Comparison of ENCODE assay signal across 11 cellular contexts in the genomic region with DNA sequence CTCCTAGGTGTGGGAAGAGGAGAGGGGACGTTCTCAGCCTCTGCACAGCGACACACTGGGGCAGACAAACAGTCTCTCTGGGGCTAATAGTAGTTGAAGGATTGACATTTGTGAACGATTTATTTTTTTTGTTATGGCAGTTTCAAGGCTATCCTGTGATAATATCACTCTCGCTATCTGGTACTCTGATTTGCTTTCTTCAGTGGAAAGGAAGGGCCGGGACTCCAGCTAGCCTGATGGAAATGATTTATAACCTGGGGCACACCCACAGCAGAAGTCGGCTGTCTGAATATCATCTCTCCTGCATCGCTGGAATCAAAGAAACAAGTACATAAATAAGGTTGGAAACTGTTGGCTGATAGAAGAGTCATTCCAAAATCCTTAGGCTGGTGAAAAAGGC.
DNase-seq lines count a peak whose midpoint lies in the region; ATAC-seq and TF ChIP-seq lines count a peak whose summit lies in the region.
"Had no signal": no experiment of that assay in that cellular context is flagged by ENCODE, and none has a peak within 500 bp of the region (broad histone marks: within the 10 kb centered on the region; RNA-seq: fewer than 3 reads in every experiment).

No MANE protein-coding gene starts in this region.

- ATAC-seq in stimulated activated naive CD8-positive, alpha-beta T cell treated with anti-CD3 and anti-CD28 coated beads, Interleukin-15, amount 100 ng/mL, for 72 hours: no peak
- ATAC-seq in GM18868 (IDR thresholded peaks at IDR 0.05; ENCODE audit: unreplicated experiment) (no peak), HG02678 (IDR thresholded peaks at IDR 0.05; ENCODE audit: unreplicated experiment) (no peak)
- ATAC-seq: GM23338 had no signal

- H3K27me3 Mint-ChIP-seq in activated CD4-positive, alpha-beta memory T cell treated with anti-CD3 and anti-CD28 coated beads, Interleukin-2, amount 10 ng/mL, durations not matched to agents 7 days and 5 days: peaks cover 85% of the 10 kb centered on the region
- H3K27me3 Mint-ChIP-seq in glutamatergic neuron (ENCODE audit: unreplicated experiment): peaks cover 21% of the 10 kb centered on the region
- peaks cover 7% of the 10 kb centered on the region for H3K27me3 Mint-ChIP-seq in stimulated activated naive CD8-positive, alpha-beta T cell treated with anti-CD3 and anti-CD28 coated beads, Interleukin-15, amount 100 ng/mL, for 72 hours

- no peak overlapping the region for H3K4me3 Mint-ChIP-seq in activated CD4-positive, alpha-beta memory T cell treated with anti-CD3 and anti-CD28 coated beads, Interleukin-2, amount 10 ng/mL, durations not matched to agents 7 days and 5 days
- peak overlapping the region; percentile 36 for H3K4me3 Mint-ChIP-seq in glutamatergic neuron (ENCODE audit: unreplicated experiment)
- peak overlapping the region; percentile 77 to 87 for H3K4me3 Mint-ChIP-seq in stimulated activated naive CD8-positive, alpha-beta T cell treated with anti-CD3 and anti-CD28 coated beads, Interleukin-15, amount 100 ng/mL, for 72 hours
- H3K4me3 Mint-ChIP-seq: GM23338 had no signal

- H3K9me3 Mint-ChIP-seq in activated CD4-positive, alpha-beta memory T cell treated with anti-CD3 and anti-CD28 coated beads, Interleukin-2, amount 10 ng/mL, durations not matched to agents 7 days and 5 days: no peaks in the 10 kb centered on the region
- H3K9me3 Mint-ChIP-seq in glutamatergic neuron (ENCODE audit: unreplicated experiment): peaks cover 18% of the 10 kb centered on the region
- no peaks in the 10 kb centered on the region for H3K9me3 Mint-ChIP-seq in stimulated activated naive CD8-positive, alpha-beta T cell treated with anti-CD3 and anti-CD28 coated beads, Interleukin-15, amount 100 ng/mL, for 72 hours
- H3K9me3 Mint-ChIP-seq: GM23338, memory B cell had no signal

- no peaks in the 10 kb centered on the region for H3K36me3 Mint-ChIP-seq in activated CD4-positive, alpha-beta memory T cell treated with anti-CD3 and anti-CD28 coated beads, Interleukin-2, amount 10 ng/mL, durations not matched to agents 7 days and 5 days (ENCODE audit: low read depth)
- no peaks in the 10 kb centered on the region for H3K36me3 Mint-ChIP-seq in glutamatergic neuron (ENCODE audit: unreplicated experiment)
- H3K36me3 Mint-ChIP-seq: memory B cell had no signal

- no peak for TF ChIP-seq CTCF in glutamatergic neuron (IDR thresholded peaks at IDR 0.05; ENCODE audit: partially characterized antibody, unreplicated experiment)

- peak; percentile 55 for DNase-seq in activated effector memory CD4-positive, alpha-beta T cell treated with anti-CD3 and anti-CD28 coated beads, Interleukin-2, amount 50 U/mL, for 16 hours
- no peak for DNase-seq in activated effector memory CD4-positive, alpha-beta T cell treated with Interleukin-2 at 50 U/mL for 16 hours
- no peak for DNase-seq in activated CD4-positive, alpha-beta memory T cell treated with anti-CD3 and anti-CD28 coated beads, Interleukin-2, amount 10 ng/mL, durations not matched to agents 7 days and 5 days
- DNase-seq in glutamatergic neuron: no peak
- no peak for DNase-seq in stimulated activated naive CD8-positive, alpha-beta T cell treated with anti-CD3 and anti-CD28 coated beads, Interleukin-15, amount 100 ng/mL, for 72 hours
- DNase-seq in NCI-H510A treated with DMSO at 0.1 percent for 48 hours (lab: John Stamatoyannopoulos, UW): no peak
- DNase-seq: NCI-H748 treated with DMSO at 0.1 percent for 48 hours had no signal

- peaks cover 54% of the 10 kb centered on the region for H3K4me1 Mint-ChIP-seq in activated CD4-positive, alpha-beta memory T cell treated with anti-CD3 and anti-CD28 coated beads, Interleukin-2, amount 10 ng/mL, durations not matched to agents 7 days and 5 days
- H3K4me1 Mint-ChIP-seq in glutamatergic neuron (ENCODE audit: low read depth, unreplicated experiment): peaks cover 63% of the 10 kb centered on the region
- H3K4me1 Mint-ChIP-seq in stimulated activated naive CD8-positive, alpha-beta T cell treated with anti-CD3 and anti-CD28 coated beads, Interleukin-15, amount 100 ng/mL, for 72 hours: peaks cover 77% of the 10 kb centered on the region

- CTCF ChIA-PET in activated CD4-positive, alpha-beta memory T cell treated with anti-CD3 and anti-CD28 coated beads, Interleukin-2, amount 10 ng/mL, durations not matched to agents 7 days and 5 days (lab: Charles Lee): interaction anchor here (0.8 to 1.8 kb wide), 6 partner anchors 13 to 189 kb away, joined by 3 to 5 read pairs (median 3); a partner anchor contains a TSS

- peak overlapping the region; percentile 50 for H3K27ac Mint-ChIP-seq in activated CD4-positive, alpha-beta memory T cell treated with anti-CD3 and anti-CD28 coated beads, Interleukin-2, amount 10 ng/mL, durations not matched to agents 7 days and 5 days
- peak overlapping the region; percentile 88 for H3K27ac Mint-ChIP-seq in glutamatergic neuron (ENCODE audit: unreplicated experiment)
- peak overlapping the region; percentile 6 to 28 for H3K27ac Mint-ChIP-seq in stimulated activated naive CD8-positive, alpha-beta T cell treated with anti-CD3 and anti-CD28 coated beads, Interleukin-15, amount 100 ng/mL, for 72 hours
- H3K27ac Mint-ChIP-seq: GM23338, memory B cell had no signal

- POLR2A ChIA-PET in activated CD4-positive, alpha-beta memory T cell treated with anti-CD3 and anti-CD28 coated beads, Interleukin-2, amount 10 ng/mL, durations not matched to agents 7 days and 5 days (lab: Charles Lee): interaction anchor here (1.0 kb wide), 1 partner anchor 140 kb away, joined by 4 read pairs; no protein-coding TSS in a partner anchor

Comparison
In these comparisons a context has a peak if more than half of its experiments do, and no peak if none do; other contexts are left out.
1. H3K27ac Mint-ChIP-seq: peak in every context shown above with its lines; median percentile 88 in glutamatergic neuron; 50 in activated CD4-positive, alpha-beta memory T cell treated with anti-CD3 and anti-CD28 coated beads, Interleukin-2, amount 10 ng/mL, durations not matched to agents 7 days and 5 days; 17 in stimulated activated naive CD8-positive, alpha-beta T cell treated with anti-CD3 and anti-CD28 coated beads, Interleukin-15, amount 100 ng/mL, for 72 hours.